In the genomic region with DNA sequence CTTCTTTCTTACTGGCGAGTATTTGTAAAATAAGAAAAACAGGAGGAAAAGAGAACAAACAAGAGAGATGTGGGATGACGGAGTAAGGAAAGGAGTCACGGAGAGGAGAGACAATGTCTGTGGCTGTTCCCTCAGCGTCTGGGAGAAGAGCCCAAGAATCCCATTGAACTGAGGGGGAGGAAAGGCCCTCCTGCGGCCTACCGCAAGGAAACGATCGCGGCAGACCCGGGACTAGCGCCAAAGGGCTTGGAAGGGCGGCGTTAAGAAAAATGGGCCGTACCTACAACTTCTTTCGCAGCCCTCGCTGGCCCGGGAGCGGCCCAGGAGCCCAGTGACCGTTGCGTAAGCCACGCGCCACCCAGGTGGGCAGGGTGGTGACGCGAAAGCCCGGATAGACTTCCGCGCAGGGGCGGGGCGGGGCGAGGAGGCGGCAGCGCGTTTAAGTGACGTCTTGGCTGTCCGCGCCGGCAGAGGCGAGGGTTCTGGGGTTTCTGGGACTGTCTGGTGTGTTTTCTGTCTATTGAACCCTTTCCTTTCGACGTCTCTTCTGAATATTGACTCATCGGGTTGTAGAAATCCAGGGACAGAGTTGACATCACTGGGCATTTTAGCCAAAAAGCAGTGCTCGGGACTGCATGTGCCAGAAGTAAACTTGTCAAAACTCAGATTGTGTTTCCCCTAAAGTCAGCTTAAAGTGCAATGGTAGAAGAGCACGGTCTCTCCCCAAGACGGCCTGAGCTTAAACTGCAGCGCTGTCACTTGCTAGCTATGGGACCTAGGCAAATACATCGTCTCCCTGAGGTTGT, we compare ENCODE assay signal across 8 cellular contexts. TPM values are rescaled to one million over a fixed set of nuclear protein-coding genes. Genes with fewer than 3 reads are reported as not detected.
A peak's percentile ranks its signal among the peaks of the same experiment; 100 is the strongest.
DNase-seq lines count a peak whose midpoint lies in the region; ATAC-seq, FAIRE-seq and TF ChIP-seq lines count a peak whose summit lies in the region.

A gene with protein sequence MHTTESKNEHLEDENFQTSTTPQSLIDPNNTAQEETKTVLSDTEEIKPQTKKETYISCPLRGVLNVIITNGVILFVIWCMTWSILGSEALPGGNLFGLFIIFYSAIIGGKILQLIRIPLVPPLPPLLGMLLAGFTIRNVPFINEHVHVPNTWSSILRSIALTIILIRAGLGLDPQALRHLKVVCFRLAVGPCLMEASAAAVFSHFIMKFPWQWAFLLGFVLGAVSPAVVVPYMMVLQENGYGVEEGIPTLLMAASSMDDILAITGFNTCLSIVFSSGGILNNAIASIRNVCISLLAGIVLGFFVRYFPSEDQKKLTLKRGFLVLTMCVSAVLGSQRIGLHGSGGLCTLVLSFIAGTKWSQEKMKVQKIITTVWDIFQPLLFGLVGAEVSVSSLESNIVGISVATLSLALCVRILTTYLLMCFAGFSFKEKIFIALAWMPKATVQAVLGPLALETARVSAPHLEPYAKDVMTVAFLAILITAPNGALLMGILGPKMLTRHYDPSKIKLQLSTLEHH (minus strand): TSS at position 387 of the 806 bp plus-strand sequence. CDS start 27,994 bp downstream, outside the sequence.

- no peaks in the 10 kb centered on the region for H3K23me2 ChIP-seq in H9 (ENCODE audit: insufficient read length, low read depth, low read length, poor library complexity, severe bottlenecking)

- no peak within 1 kb of the TSS for H4K91ac ChIP-seq in H9 (ENCODE audit: insufficient read length, low read depth, low read length)

- H3K79me1 ChIP-seq in H9 (ENCODE audit: insufficient read depth, low read depth, low read length, poor library complexity, severe bottlenecking), result no peaks in the 10 kb centered on the region

- DNase-seq in GF-D8 (lab: John Stamatoyannopoulos, UW), result peak; percentile 80
- peak; percentile 47 for DNase-seq in H9
- DNase-seq in M059J (ENCODE audit: low read depth), result peak; percentile 95
- peak; percentile 59 for DNase-seq in SKM-1 (lab: John Stamatoyannopoulos, UW; ENCODE audit: unreplicated experiment)
- peak; percentile 96 for DNase-seq in activated naive CD8-positive, alpha-beta T cell treated with anti-CD3 and anti-CD28 coated beads for 36 hours
- peak; percentile 93 for DNase-seq in glutamatergic neuron
- DNase-seq in pancreas, result peak; percentile 97 to 98 (median 98)
- peak; percentile 94 to 95 for DNase-seq in tibial nerve (ENCODE audit: low spot score in 2 of 2)

- intact Hi-C loops in pancreas (cut with DNase I), result loop anchor here in 1 of 3 donors (10.0 kb wide), 1 partner anchor 575 kb away; no protein-coding TSS in a partner anchor

- H4K8ac ChIP-seq in H9 (replicated peaks; ENCODE audit: insufficient read length, low read depth, low read length), result no peak within 1 kb of the TSS

- H3K56ac ChIP-seq in H9 (ENCODE audit: insufficient read length, low read depth, low read length), result no peak within 1 kb of the TSS

- peak within 1 kb of the TSS; percentile 73 to 76 for H3K4me3 Mint-ChIP-seq in H9
- H3K4me3 Mint-ChIP-seq in activated naive CD8-positive, alpha-beta T cell treated with anti-CD3 and anti-CD28 coated beads for 36 hours, result peak within 1 kb of the TSS; percentile 85
- H3K4me3 Mint-ChIP-seq in glutamatergic neuron (ENCODE audit: unreplicated experiment), result peak within 1 kb of the TSS; percentile 93

- no peak within 1 kb of the TSS for H3T11ph ChIP-seq in H9 (ENCODE audit: low read length)

- TF ChIP-seq POLR2A in tibial nerve (IDR thresholded peaks at IDR 0.05), result peak; percentile 77 to 93

- no peaks in the 10 kb centered on the region for H3K36me3 ChIP-seq in pancreas
- H3K36me3 ChIP-seq in tibial nerve, result no peaks in the 10 kb centered on the region

- peak; percentile 97 to 99 for TF ChIP-seq EP300 in tibial nerve (IDR thresholded peaks at IDR 0.05)

- no peaks in the 10 kb centered on the region for H3K9me3 ChIP-seq in H9 (ENCODE audit: control insufficient read depth, low read depth, low read length)
- H3K9me3 ChIP-seq in pancreas, result no peaks in the 10 kb centered on the region
- H3K9me3 ChIP-seq in tibial nerve, result no peaks in the 10 kb centered on the region

- peak within 1 kb of the TSS; percentile 89 to 98 (median 98) for H3K27ac Mint-ChIP-seq in H9
- peak within 1 kb of the TSS; percentile 89 for H3K27ac Mint-ChIP-seq in activated naive CD8-positive, alpha-beta T cell treated with anti-CD3 and anti-CD28 coated beads for 36 hours
- peak within 1 kb of the TSS; percentile 83 for H3K27ac Mint-ChIP-seq in glutamatergic neuron (ENCODE audit: unreplicated experiment)

- H3K27me3 ChIP-seq in H9 (ENCODE audit: insufficient read depth, low read length), result no peaks in the 10 kb centered on the region
- H3K27me3 ChIP-seq in pancreas, result no peaks in the 10 kb centered on the region
- H3K27me3 ChIP-seq in tibial nerve, result no peaks in the 10 kb centered on the region

- no peak within 1 kb of the TSS for H2BK12ac ChIP-seq in H9 (ENCODE audit: insufficient read length, low read depth, low read length)

- H3K4me1 Mint-ChIP-seq in H9 (peaks cover 7 to 8% of the 10 kb centered on the region in 2 experiments), glutamatergic neuron (ENCODE audit: low read depth, unreplicated experiment) (peaks cover 2% of the 10 kb centered on the region)
- peaks cover 19% of the 10 kb centered on the region for H3K4me1 Mint-ChIP-seq in activated naive CD8-positive, alpha-beta T cell treated with anti-CD3 and anti-CD28 coated beads for 36 hours

- H3K4me3 ChIP-seq in pancreas (peak within 1 kb of the TSS; percentile 21 to 40 (median 34)), tibial nerve (peak within 1 kb of the TSS; percentile 30 to 65 (median 56))

- no peaks in the 10 kb centered on the region for H3K79me2 ChIP-seq in H9 (ENCODE audit: insufficient read depth, low read length)

- peak; percentile 99 to 100 (median 100) for ATAC-seq in pancreas

- H4K5ac ChIP-seq in H9 (ENCODE audit: insufficient read length, low read depth, low read length), result peak within 1 kb of the TSS; percentile 93

- no peak within 1 kb of the TSS for H2BK15ac ChIP-seq in H9 (ENCODE audit: low read depth, low read length)

- peak within 1 kb of the TSS; percentile 92 for H3K9ac ChIP-seq in H9 (ENCODE audit: extremely low read depth, insufficient read length, low read length)

- H3K4ac ChIP-seq in H9 (ENCODE audit: low read depth, low read length), result no peak within 1 kb of the TSS

- H2BK120ac ChIP-seq in H9 (ENCODE audit: low read depth, low read length, poor library complexity, severe bottlenecking), result no peak within 1 kb of the TSS

- no peak within 1 kb of the TSS for H2AFZ ChIP-seq in H9 (ENCODE audit: low read length)

- no peaks in the 10 kb centered on the region for H3K4me1 ChIP-seq in H9 (ENCODE audit: insufficient read depth, low read length)
- peaks cover 0 to 6% (median 0%) of the 10 kb centered on the region in 3 donors for H3K4me1 ChIP-seq in pancreas
- peaks cover 0 to 15% (median 3%) of the 10 kb centered on the region in 4 donors for H3K4me1 ChIP-seq in tibial nerve

- peak within 1 kb of the TSS; percentile 18 for H2BK5ac ChIP-seq in H9 (ENCODE audit: insufficient read length, low read length)

- H2BK20ac ChIP-seq in H9 (ENCODE audit: low read depth, low read length, poor library complexity, severe bottlenecking), result no peak within 1 kb of the TSS

- H3K36me3 Mint-ChIP-seq in H9 (ENCODE audit: insufficient read depth in 1 of 3, low read depth in 3 of 3) (no peaks in the 10 kb centered on the region; a peak in 2 of 7 replicates), glutamatergic neuron (ENCODE audit: unreplicated experiment) (no peaks in the 10 kb centered on the region)
- H3K36me3 Mint-ChIP-seq in activated naive CD8-positive, alpha-beta T cell treated with anti-CD3 and anti-CD28 coated beads for 36 hours, result peaks cover 7% of the 10 kb centered on the region

- peak; percentile 74 for FAIRE-seq in pancreas (lab: Jason Lieb, UNC)

- peaks cover 4% of the 10 kb centered on the region; the same call in 1 of the 2 replicates for H3K27me3 Mint-ChIP-seq in H9 (ENCODE audit: low read depth)
- H3K27me3 Mint-ChIP-seq in activated naive CD8-positive, alpha-beta T cell treated with anti-CD3 and anti-CD28 coated beads for 36 hours, result no peaks in the 10 kb centered on the region
- H3K27me3 Mint-ChIP-seq in glutamatergic neuron (ENCODE audit: unreplicated experiment), result peaks cover 2% of the 10 kb centered on the region

- TF ChIP-seq CTCF in H9 (conservative IDR thresholded peaks at IDR 0.05) (no peak), glutamatergic neuron (IDR thresholded peaks at IDR 0.05; ENCODE audit: partially characterized antibody, unreplicated experiment) (no peak), pancreas (IDR thresholded peaks at IDR 0.05) (no peak), tibial nerve (IDR thresholded peaks at IDR 0.05) (peak in 2 of 5 experiments; percentile 25 to 37)

- no CpG with 5 or more reads among the region's 46 CpGs for WGBS in H9 (ENCODE audit: extremely low coverage, insufficient read length, low lambda C conversion rate)
- WGBS in pancreas, 2 donors, result 1% methylated on average over 46 of the region's 46 CpGs
- WGBS in tibial nerve, 2 donors, result 1 to 7% methylated on average over 34 to 46 of the region's 46 CpGs

- H3K14ac ChIP-seq in H9 (ENCODE audit: insufficient read depth, low read length), result peak within 1 kb of the TSS; percentile 97; the same call in 1 of the 2 replicates

- no peak within 1 kb of the TSS for H2AK5ac ChIP-seq in H9 (ENCODE audit: insufficient read length, low read length)

- H3K4me2 ChIP-seq in H9 (ENCODE audit: insufficient read depth, insufficient read length, low read length), result peak within 1 kb of the TSS; percentile 74

- H3K27ac ChIP-seq in H9 (ENCODE audit: insufficient read length, low read depth, low read length), result peak within 1 kb of the TSS; percentile 90
- H3K27ac ChIP-seq in pancreas, result peak within 1 kb of the TSS; percentile 86 to 93 (median 88)
- H3K27ac ChIP-seq in tibial nerve, result peak within 1 kb of the TSS; percentile 81 to 98 (median 89)

- no peaks in the 10 kb centered on the region for H4K20me1 ChIP-seq in H9 (ENCODE audit: control insufficient read depth, insufficient read depth, insufficient read length)

- H3K23ac ChIP-seq in H9 (ENCODE audit: insufficient read length, low read depth, low read length), result no peak within 1 kb of the TSS

- H3K18ac ChIP-seq in H9 (ENCODE audit: insufficient read length, low read depth, low read length), result peak within 1 kb of the TSS; percentile 98

- H3K9me3 Mint-ChIP-seq in H9, result peaks cover 0 to 3% of the 10 kb centered on the region in 2 experiments; a peak in 3 of 5 replicates
- no peaks in the 10 kb centered on the region for H3K9me3 Mint-ChIP-seq in activated naive CD8-positive, alpha-beta T cell treated with anti-CD3 and anti-CD28 coated beads for 36 hours
- no peaks in the 10 kb centered on the region for H3K9me3 Mint-ChIP-seq in glutamatergic neuron (ENCODE audit: unreplicated experiment)

RNA-seq across cellular contexts. Expression of the gene that starts here (rescaled TPM):
- 0.59 and 2.0 TPM in 2 replicates for total RNA-seq in H9 (2021)
- not detected in 2 replicates for total RNA-seq in M059J (2014; rRNA removed; shearing (Covaris generic))
- total RNA-seq in activated naive CD8-positive, alpha-beta T cell treated with anti-CD3 and anti-CD28 coated beads for 36 hours, result 1 to 10 TPM; 1.0 to 1.2 TPM
- total RNA-seq in glutamatergic neuron (ENCODE audit: unreplicated experiment), result 3.1 TPM
- total RNA-seq in pancreas, result 1 to 10 TPM in 1 of 6 donors, under 1 TPM in 5; 0.28 to 1.0 (median 0.49) TPM
- polyA plus RNA-seq in pancreas, result under 1 TPM; 0.23 to 0.33 TPM
- total RNA-seq in tibial nerve, result 1 to 10 TPM; 1.5 to 4.2 (median 2.4) TPM

Comparison
In these comparisons a context has a peak if more than half of its experiments do, and no peak if none do; other contexts are left out.
1. Peak in every context shown above with its lines: DNase-seq, ATAC-seq, H3K4me3 ChIP-seq and H3K27ac ChIP-seq.
2. Peak in DNase-seq in M059J; RNA of the gene not detected or under 1 TPM.
3. DNase-seq: peak in every context shown above with its lines; median percentile 98 in pancreas; 96 in activated naive CD8-positive, alpha-beta T cell treated with anti-CD3 and anti-CD28 coated beads for 36 hours; 95 in M059J; 94 in tibial nerve; 93 in glutamatergic neuron; 80 in GF-D8; 59 in SKM-1; 47 in H9.